29 cellular contexts compared by ENCODE assay signal in the genomic region with DNA sequence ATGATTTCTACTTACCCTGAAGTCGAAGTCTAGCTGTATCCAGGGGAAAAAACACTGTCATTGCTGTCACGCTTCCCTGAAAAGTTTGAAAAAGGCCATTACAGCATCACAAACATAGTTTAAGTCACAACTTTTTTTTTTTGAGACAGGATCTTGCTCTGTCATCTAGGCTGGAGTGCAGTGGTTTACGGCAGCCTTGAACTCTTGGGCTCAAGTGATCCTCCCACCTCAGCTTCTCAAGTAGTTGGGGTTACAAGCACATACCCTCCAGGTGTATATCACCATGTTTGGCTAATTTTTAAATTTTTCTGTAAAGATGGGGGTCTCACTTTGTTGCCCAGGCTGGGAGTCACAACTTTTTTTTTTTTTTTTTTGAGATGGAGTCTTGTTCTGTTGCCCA.
"Had no signal": no experiment of that assay in that cellular context is flagged by ENCODE, and none has a peak within 500 bp of the region (broad histone marks: within the 10 kb centered on the region; RNA-seq: fewer than 3 reads in every experiment).

No MANE protein-coding gene starts in this region.

- H3K79me2 ChIP-seq: parathyroid adenoma had no signal

- H3K4me2 ChIP-seq: neural progenitor cell had no signal

- H3K27me3 ChIP-seq: neural progenitor cell, ovary, right lobe of liver, sigmoid colon, stomach, suprapubic skin, testis, tibial artery, transverse colon, upper lobe of right lung, uterus had no signal

- ATAC-seq: natural killer cell; psoas muscle; right cardiac atrium; right lobe of liver; stimulated activated effector memory CD8-positive, alpha-beta T cell treated with anti-CD3 and anti-CD28 coated beads, Interleukin-12 subunit alpha, Interleukin-12 subunit beta, amount 100 ng/mL, for 72 hours; stimulated activated naive B cell treated with anti-CD40 and anti-IgM and Interleukin-4, amounts not matched to agents 10 μg/mL and 1 μg/mL and 100 μg/mL, for 72 hours; upper lobe of right lung had no signal

- DNase-seq: natural killer cell; occipital lobe; ovary; posterior cingulate gyrus; psoas muscle; right cardiac atrium; right lobe of liver; sigmoid colon; small intestine; stimulated activated CD4-positive, alpha-beta T cell treated with anti-CD3 and anti-CD28 coated beads, Interleukin-15, amount 100 ng/mL, for 24 hours; stimulated activated CD4-positive, alpha-beta T cell treated with anti-CD3 and anti-CD28 coated beads, Interleukin-2, amount 100 ng/mL, for 24 hours; stimulated activated CD4-positive, alpha-beta T cell treated with anti-CD3 and anti-CD28 coated beads, Interleukin-2, amount 100 ng/mL, for 48 hours; stimulated activated CD4-positive, alpha-beta T cell treated with anti-CD3 and anti-CD28 coated beads, Interleukin-4, amount 100 ng/mL, for 24 hours; stimulated activated naive B cell treated with anti-CD40 and anti-IgM and Interleukin-4, amounts not matched to agents 10 μg/mL and 1 μg/mL and 100 μg/mL, for 72 hours; stimulated activated naive CD4-positive, alpha-beta T cell treated with Interleukin-2 at 50 U/mL for 16 hours; stomach; testis; tibial artery; transverse colon; upper lobe of right lung; uterus had no signal

- H3K27ac ChIP-seq: neural progenitor cell, ovary, parathyroid adenoma, psoas muscle, right lobe of liver, sigmoid colon, stomach, suprapubic skin, testis, tibial artery, transverse colon, upper lobe of right lung had no signal

- H2AFZ ChIP-seq: neural progenitor cell, parathyroid adenoma had no signal

- H3K36me3 Mint-ChIP-seq: natural killer cell had no signal

- H3K27me3 Mint-ChIP-seq: progenitor cell of endocrine pancreas; stimulated activated naive B cell treated with anti-CD40 and anti-IgM and Interleukin-4, amounts not matched to agents 10 μg/mL and 1 μg/mL and 100 μg/mL, for 72 hours; stimulated activated naive CD8-positive, alpha-beta T cell treated with anti-CD3 and anti-CD28 coated beads, Interleukin-15, Interleukin-2, amounts not matched to agents 100 ng/mL and 50 ng/mL, for 24 hours; type B pancreatic cell had no signal

- H3K36me3 ChIP-seq: neural progenitor cell, ovary, right lobe of liver, transverse colon, uterus had no signal

- H3K4me3 Mint-ChIP-seq: natural killer cell; nephron; neural progenitor cell; stimulated activated effector memory CD8-positive, alpha-beta T cell treated with anti-CD3 and anti-CD28 coated beads, Interleukin-12 subunit alpha, Interleukin-12 subunit beta, amount 100 ng/mL, for 72 hours; stimulated activated naive B cell treated with anti-CD40 and anti-IgM and Interleukin-4, amounts not matched to agents 10 μg/mL and 1 μg/mL and 100 μg/mL, for 72 hours; stimulated activated naive CD8-positive, alpha-beta T cell treated with anti-CD3 and anti-CD28 coated beads, Interleukin-15, Interleukin-2, amounts not matched to agents 100 ng/mL and 50 ng/mL, for 24 hours; type B pancreatic cell had no signal

- H3K9ac ChIP-seq: neural progenitor cell, parathyroid adenoma had no signal

- H3K4me1 ChIP-seq: neural progenitor cell, parathyroid adenoma, right lobe of liver, sigmoid colon, stomach, suprapubic skin, tibial artery, transverse colon, upper lobe of right lung, uterus had no signal

- H3K27ac Mint-ChIP-seq: natural killer cell; nephron; neural progenitor cell; progenitor cell of endocrine pancreas; stimulated activated effector memory CD8-positive, alpha-beta T cell treated with anti-CD3 and anti-CD28 coated beads, Interleukin-12 subunit alpha, Interleukin-12 subunit beta, amount 100 ng/mL, for 72 hours; stimulated activated naive B cell treated with anti-CD40 and anti-IgM and Interleukin-4, amounts not matched to agents 10 μg/mL and 1 μg/mL and 100 μg/mL, for 72 hours; stimulated activated naive CD8-positive, alpha-beta T cell treated with anti-CD3 and anti-CD28 coated beads, Interleukin-15, Interleukin-2, amounts not matched to agents 100 ng/mL and 50 ng/mL, for 24 hours; type B pancreatic cell had no signal

- H3K9me3 ChIP-seq: ovary, psoas muscle, right lobe of liver, sigmoid colon, stomach, suprapubic skin, testis, tibial artery, transverse colon, upper lobe of right lung, uterus had no signal

- H3K4me1 Mint-ChIP-seq: neural progenitor cell; stimulated activated effector memory CD8-positive, alpha-beta T cell treated with anti-CD3 and anti-CD28 coated beads, Interleukin-12 subunit alpha, Interleukin-12 subunit beta, amount 100 ng/mL, for 72 hours had no signal

- H3K9me3 Mint-ChIP-seq: natural killer cell; nephron; neural progenitor cell; stimulated activated effector memory CD8-positive, alpha-beta T cell treated with anti-CD3 and anti-CD28 coated beads, Interleukin-12 subunit alpha, Interleukin-12 subunit beta, amount 100 ng/mL, for 72 hours; stimulated activated naive B cell treated with anti-CD40 and anti-IgM and Interleukin-4, amounts not matched to agents 10 μg/mL and 1 μg/mL and 100 μg/mL, for 72 hours; stimulated activated naive CD8-positive, alpha-beta T cell treated with anti-CD3 and anti-CD28 coated beads, Interleukin-15, Interleukin-2, amounts not matched to agents 100 ng/mL and 50 ng/mL, for 24 hours; type B pancreatic cell had no signal

- H3K4me3 ChIP-seq: neural progenitor cell, ovary, psoas muscle, right lobe of liver, sigmoid colon, stomach, suprapubic skin, testis, tibial artery, transverse colon, upper lobe of right lung, uterus had no signal
